Comparison of ENCODE assay signal across 1 cellular context in the genomic region with DNA sequence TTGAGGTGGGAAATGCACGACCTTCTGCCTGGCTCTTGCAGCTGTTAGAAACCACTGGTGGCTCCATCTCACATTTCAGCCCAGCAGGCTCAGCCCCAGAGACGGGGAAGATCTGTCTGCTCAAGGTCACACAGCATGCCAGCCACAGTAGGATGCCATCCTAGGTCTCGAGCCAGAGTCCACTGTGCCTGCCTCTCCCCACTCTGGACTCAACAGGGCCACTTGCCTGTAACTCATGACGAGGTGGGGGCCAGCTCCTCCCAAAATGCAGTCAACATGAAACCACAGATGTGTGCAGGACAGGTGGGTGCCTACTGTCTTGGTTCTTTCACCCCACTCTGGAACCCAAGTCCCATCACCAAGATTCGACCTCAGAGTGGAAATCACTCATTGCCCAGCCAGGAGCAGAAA.
TF ChIP-seq lines count a peak whose summit lies in the region.

No MANE protein-coding gene starts in this region.

TF ChIP-seq in WTC11, 78 proteins besides CTCF, POLR2A, EP300 and RAD21 (continued from another document):
- TF ChIP-seq, protein P1, sequence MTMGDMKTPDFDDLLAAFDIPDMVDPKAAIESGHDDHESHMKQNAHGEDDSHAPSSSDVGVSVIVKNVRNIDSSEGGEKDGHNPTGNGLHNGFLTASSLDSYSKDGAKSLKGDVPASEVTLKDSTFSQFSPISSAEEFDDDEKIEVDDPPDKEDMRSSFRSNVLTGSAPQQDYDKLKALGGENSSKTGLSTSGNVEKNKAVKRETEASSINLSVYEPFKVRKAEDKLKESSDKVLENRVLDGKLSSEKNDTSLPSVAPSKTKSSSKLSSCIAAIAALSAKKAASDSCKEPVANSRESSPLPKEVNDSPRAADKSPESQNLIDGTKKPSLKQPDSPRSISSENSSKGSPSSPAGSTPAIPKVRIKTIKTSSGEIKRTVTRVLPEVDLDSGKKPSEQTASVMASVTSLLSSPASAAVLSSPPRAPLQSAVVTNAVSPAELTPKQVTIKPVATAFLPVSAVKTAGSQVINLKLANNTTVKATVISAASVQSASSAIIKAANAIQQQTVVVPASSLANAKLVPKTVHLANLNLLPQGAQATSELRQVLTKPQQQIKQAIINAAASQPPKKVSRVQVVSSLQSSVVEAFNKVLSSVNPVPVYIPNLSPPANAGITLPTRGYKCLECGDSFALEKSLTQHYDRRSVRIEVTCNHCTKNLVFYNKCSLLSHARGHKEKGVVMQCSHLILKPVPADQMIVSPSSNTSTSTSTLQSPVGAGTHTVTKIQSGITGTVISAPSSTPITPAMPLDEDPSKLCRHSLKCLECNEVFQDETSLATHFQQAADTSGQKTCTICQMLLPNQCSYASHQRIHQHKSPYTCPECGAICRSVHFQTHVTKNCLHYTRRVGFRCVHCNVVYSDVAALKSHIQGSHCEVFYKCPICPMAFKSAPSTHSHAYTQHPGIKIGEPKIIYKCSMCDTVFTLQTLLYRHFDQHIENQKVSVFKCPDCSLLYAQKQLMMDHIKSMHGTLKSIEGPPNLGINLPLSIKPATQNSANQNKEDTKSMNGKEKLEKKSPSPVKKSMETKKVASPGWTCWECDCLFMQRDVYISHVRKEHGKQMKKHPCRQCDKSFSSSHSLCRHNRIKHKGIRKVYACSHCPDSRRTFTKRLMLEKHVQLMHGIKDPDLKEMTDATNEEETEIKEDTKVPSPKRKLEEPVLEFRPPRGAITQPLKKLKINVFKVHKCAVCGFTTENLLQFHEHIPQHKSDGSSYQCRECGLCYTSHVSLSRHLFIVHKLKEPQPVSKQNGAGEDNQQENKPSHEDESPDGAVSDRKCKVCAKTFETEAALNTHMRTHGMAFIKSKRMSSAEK (CRISPR knock-in tag; IDR thresholded peaks at IDR 0.05; ENCODE audit: borderline replicate concordance): no peak
- TF ChIP-seq E2F5 (CRISPR knock-in tag; IDR thresholded peaks at IDR 0.05) (no peak), MLX (CRISPR knock-in tag; IDR thresholded peaks at IDR 0.05) (no peak), NR3C1 (CRISPR knock-in tag; conservative IDR thresholded peaks at IDR 0.05; ENCODE audit: low read depth) (no peak)
TF ChIP-seq in WTC11: peak in this region for 0.
